In the genomic region with DNA sequence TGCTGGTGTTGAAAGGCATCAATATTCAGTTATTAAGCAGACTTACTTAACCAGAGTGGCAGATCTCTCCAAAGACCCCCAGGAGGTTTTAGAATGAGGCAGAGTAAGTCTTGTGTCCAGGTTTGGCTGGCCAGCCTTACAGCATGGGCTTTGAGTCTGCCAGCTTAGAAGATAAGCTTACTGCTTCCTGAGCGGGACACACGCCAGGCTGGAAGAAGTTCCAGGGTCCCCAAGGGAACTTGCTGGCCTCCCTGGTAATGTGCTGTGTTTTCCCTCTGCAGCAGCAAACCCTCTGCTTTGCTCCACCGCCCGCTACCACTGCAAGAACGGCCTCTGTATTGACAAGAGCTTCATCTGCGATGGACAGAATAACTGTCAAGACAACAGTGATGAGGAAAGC, we compare ENCODE assay signal across 1 cellular context.
TF ChIP-seq lines count a peak whose summit lies in the region.

No MANE protein-coding gene starts in this region.

TF ChIP-seq in GM23338, 12 proteins besides CTCF, POLR2A, EP300 and RAD21:
- no peak for TF ChIP-seq ZNF114 (CRISPR knock-in tag; IDR thresholded peaks at IDR 0.05)
- TF ChIP-seq EZH2 (IDR thresholded peaks at IDR 0.05; ENCODE audit: low read depth, unreplicated experiment): no peak
- TF ChIP-seq STAT1 (IDR thresholded peaks at IDR 0.05; ENCODE audit: unreplicated experiment): no peak
- TF ChIP-seq, protein P1, sequence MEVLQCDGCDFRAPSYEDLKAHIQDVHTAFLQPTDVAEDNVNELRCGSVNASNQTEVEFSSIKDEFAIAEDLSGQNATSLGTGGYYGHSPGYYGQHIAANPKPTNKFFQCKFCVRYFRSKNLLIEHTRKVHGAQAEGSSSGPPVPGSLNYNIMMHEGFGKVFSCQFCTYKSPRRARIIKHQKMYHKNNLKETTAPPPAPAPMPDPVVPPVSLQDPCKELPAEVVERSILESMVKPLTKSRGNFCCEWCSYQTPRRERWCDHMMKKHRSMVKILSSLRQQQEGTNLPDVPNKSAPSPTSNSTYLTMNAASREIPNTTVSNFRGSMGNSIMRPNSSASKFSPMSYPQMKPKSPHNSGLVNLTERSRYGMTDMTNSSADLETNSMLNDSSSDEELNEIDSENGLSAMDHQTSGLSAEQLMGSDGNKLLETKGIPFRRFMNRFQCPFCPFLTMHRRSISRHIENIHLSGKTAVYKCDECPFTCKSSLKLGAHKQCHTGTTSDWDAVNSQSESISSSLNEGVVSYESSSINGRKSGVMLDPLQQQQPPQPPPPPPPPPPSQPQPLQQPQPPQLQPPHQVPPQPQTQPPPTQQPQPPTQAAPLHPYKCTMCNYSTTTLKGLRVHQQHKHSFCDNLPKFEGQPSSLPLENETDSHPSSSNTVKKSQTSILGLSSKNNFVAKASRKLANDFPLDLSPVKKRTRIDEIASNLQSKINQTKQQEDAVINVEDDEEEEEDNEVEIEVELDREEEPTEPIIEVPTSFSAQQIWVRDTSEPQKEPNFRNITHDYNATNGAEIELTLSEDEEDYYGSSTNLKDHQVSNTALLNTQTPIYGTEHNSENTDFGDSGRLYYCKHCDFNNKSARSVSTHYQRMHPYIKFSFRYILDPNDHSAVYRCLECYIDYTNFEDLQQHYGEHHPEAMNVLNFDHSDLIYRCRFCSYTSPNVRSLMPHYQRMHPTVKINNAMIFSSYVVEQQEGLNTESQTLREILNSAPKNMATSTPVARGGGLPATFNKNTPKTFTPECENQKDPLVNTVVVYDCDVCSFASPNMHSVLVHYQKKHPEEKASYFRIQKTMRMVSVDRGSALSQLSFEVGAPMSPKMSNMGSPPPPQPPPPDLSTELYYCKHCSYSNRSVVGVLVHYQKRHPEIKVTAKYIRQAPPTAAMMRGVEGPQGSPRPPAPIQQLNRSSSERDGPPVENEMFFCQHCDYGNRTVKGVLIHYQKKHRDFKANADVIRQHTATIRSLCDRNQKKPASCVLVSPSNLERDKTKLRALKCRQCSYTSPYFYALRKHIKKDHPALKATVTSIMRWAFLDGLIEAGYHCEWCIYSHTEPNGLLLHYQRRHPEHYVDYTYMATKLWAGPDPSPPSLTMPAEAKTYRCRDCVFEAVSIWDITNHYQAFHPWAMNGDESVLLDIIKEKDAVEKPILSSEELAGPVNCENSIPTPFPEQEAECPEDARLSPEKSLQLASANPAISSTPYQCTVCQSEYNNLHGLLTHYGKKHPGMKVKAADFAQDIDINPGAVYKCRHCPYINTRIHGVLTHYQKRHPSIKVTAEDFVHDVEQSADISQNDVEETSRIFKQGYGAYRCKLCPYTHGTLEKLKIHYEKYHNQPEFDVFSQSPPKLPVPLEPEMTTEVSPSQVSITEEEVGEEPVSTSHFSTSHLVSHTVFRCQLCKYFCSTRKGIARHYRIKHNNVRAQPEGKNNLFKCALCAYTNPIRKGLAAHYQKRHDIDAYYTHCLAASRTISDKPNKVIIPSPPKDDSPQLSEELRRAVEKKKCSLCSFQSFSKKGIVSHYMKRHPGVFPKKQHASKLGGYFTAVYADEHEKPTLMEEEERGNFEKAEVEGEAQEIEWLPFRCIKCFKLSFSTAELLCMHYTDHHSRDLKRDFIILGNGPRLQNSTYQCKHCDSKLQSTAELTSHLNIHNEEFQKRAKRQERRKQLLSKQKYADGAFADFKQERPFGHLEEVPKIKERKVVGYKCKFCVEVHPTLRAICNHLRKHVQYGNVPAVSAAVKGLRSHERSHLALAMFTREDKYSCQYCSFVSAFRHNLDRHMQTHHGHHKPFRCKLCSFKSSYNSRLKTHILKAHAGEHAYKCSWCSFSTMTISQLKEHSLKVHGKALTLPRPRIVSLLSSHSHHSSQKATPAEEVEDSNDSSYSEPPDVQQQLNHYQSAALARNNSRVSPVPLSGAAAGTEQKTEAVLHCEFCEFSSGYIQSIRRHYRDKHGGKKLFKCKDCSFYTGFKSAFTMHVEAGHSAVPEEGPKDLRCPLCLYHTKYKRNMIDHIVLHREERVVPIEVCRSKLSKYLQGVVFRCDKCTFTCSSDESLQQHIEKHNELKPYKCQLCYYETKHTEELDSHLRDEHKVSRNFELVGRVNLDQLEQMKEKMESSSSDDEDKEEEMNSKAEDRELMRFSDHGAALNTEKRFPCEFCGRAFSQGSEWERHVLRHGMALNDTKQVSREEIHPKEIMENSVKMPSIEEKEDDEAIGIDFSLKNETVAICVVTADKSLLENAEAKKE (CRISPR knock-in tag; IDR thresholded peaks at IDR 0.05): no peak
- TF ChIP-seq ZNF331 (CRISPR knock-in tag; IDR thresholded peaks at IDR 0.05; ENCODE audit: low read depth): no peak
- TF ChIP-seq JUNB (IDR thresholded peaks at IDR 0.05; ENCODE audit: unreplicated experiment): no peak
- no peak for TF ChIP-seq EZH2phosphoT487 (IDR thresholded peaks at IDR 0.05; ENCODE audit: unreplicated experiment)
- no peak for TF ChIP-seq NANOG (IDR thresholded peaks at IDR 0.05; ENCODE audit: borderline replicate concordance)
